In the genomic region with DNA sequence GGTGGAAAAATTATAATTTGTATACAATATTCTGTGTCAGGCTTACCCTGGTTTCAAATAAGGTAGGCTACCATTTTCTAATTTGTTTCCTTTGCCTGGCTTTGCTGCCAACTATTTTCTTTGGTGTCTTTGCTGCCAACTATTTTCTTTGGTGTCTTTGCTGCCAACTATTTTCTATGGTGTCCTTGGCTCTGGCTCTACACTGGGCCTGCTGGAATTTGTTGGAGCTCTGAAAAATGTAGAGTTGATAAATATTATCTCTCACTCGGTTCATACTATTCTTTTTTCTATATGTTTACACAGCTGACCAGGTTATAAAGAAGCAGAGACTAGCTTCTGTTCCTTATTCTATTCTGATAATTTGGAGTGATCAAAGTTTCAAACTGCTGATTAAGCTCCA, we compare ENCODE assay signal across 13 cellular contexts.
DNase-seq lines count a peak whose midpoint lies in the region; ATAC-seq and TF ChIP-seq lines count a peak whose summit lies in the region.
"Had no signal": no experiment of that assay in that cellular context is flagged by ENCODE, and none has a peak within 500 bp of the region (broad histone marks: within the 10 kb centered on the region; RNA-seq: fewer than 3 reads in every experiment).

No MANE protein-coding gene starts in this region.

- no peaks in the 10 kb centered on the region for H3K36me3 Mint-ChIP-seq in activated naive CD4-positive, alpha-beta T cell treated with anti-CD3 and anti-CD28 coated beads for 36 hours (ENCODE audit: low read depth)
- H3K36me3 Mint-ChIP-seq in endothelial cell (ENCODE audit: low read depth, unreplicated experiment): no peaks in the 10 kb centered on the region
- H3K36me3 Mint-ChIP-seq: CD4-positive, alpha-beta memory T cell had no signal

- intact Hi-C loops in left ventricle myocardium superior (cut with micrococcal nuclease) (no loop called here), Right ventricle myocardium inferior (cut with DNase I) (no loop called here)
- intact Hi-C loops in activated naive CD4-positive, alpha-beta T cell treated with anti-CD3 and anti-CD28 coated beads for 36 hours (cut with micrococcal nuclease): no loop called here

- no peak overlapping the region for H3K4me3 Mint-ChIP-seq in activated naive CD4-positive, alpha-beta T cell treated with anti-CD3 and anti-CD28 coated beads for 36 hours
- no peak overlapping the region for H3K4me3 Mint-ChIP-seq in endothelial cell (ENCODE audit: unreplicated experiment)
- H3K4me3 Mint-ChIP-seq: B cell; CD4-positive, alpha-beta memory T cell had no signal

- no peak for TF ChIP-seq CTCF in endothelial cell (IDR thresholded peaks at IDR 0.05; ENCODE audit: unreplicated experiment)

- ATAC-seq in left ventricle myocardium superior (peak; percentile 46), Right ventricle myocardium inferior (no peak), GM19397 (IDR thresholded peaks at IDR 0.05; ENCODE audit: unreplicated experiment) (no peak)
- ATAC-seq: GM12878 had no signal

- no peak overlapping the region for H3K27ac Mint-ChIP-seq in activated naive CD4-positive, alpha-beta T cell treated with anti-CD3 and anti-CD28 coated beads for 36 hours
- H3K27ac Mint-ChIP-seq in endothelial cell (ENCODE audit: unreplicated experiment): no peak overlapping the region
- H3K27ac Mint-ChIP-seq: B cell; CD4-positive, alpha-beta memory T cell had no signal

- H3K9me3 Mint-ChIP-seq in activated naive CD4-positive, alpha-beta T cell treated with anti-CD3 and anti-CD28 coated beads for 36 hours: peaks cover 1% of the 10 kb centered on the region
- no peaks in the 10 kb centered on the region for H3K9me3 Mint-ChIP-seq in endothelial cell (ENCODE audit: unreplicated experiment)

- no peaks in the 10 kb centered on the region for H3K4me1 Mint-ChIP-seq in activated naive CD4-positive, alpha-beta T cell treated with anti-CD3 and anti-CD28 coated beads for 36 hours (ENCODE audit: low read depth)
- peaks cover 8% of the 10 kb centered on the region for H3K4me1 Mint-ChIP-seq in endothelial cell (ENCODE audit: unreplicated experiment)
- H3K4me1 Mint-ChIP-seq: B cell; CD4-positive, alpha-beta memory T cell had no signal

- no peak for DNase-seq in left ventricle myocardium superior
- no peak for DNase-seq in Right ventricle myocardium inferior (ENCODE audit: missing footprints)
- DNase-seq in NCI-H446 treated with DMSO at 0.1 percent for 48 hours (lab: John Stamatoyannopoulos, UW): peak; percentile 49
- peak; percentile 1 for DNase-seq in midbrain (lab: John Stamatoyannopoulos, UW)
- DNase-seq in activated naive CD4-positive, alpha-beta T cell treated with anti-CD3 and anti-CD28 coated beads for 36 hours: no peak
- no peak for DNase-seq in endothelial cell (ENCODE audit: low spot score)
- DNase-seq: CD4-positive, alpha-beta memory T cell; DMS79; GM23248; H7 had no signal

- no peaks in the 10 kb centered on the region for H3K27me3 Mint-ChIP-seq in activated naive CD4-positive, alpha-beta T cell treated with anti-CD3 and anti-CD28 coated beads for 36 hours (ENCODE audit: low read depth)
- no peaks in the 10 kb centered on the region for H3K27me3 Mint-ChIP-seq in endothelial cell (ENCODE audit: unreplicated experiment)
- H3K27me3 Mint-ChIP-seq: B cell; CD4-positive, alpha-beta memory T cell had no signal

- CTCF ChIA-PET in activated naive CD4-positive, alpha-beta T cell treated with anti-CD3 and anti-CD28 coated beads for 36 hours (lab: Charles Lee): interaction anchor here (0.7 kb wide), 1 partner anchor 24 kb away, joined by 3 read pairs; no protein-coding TSS in a partner anchor

Comparison
In these comparisons a context has a peak if more than half of its experiments do, and no peak if none do; other contexts are left out.
1. DNase-seq: peak in NCI-H446 treated with DMSO at 0.1 percent for 48 hours (single experiment) and midbrain (single experiment); none in left ventricle myocardium superior (single experiment), Right ventricle myocardium inferior (single experiment), activated naive CD4-positive, alpha-beta T cell treated with anti-CD3 and anti-CD28 coated beads for 36 hours (single experiment) and endothelial cell (single experiment).